Comparison of ENCODE assay signal across 10 cellular contexts in the genomic region with DNA sequence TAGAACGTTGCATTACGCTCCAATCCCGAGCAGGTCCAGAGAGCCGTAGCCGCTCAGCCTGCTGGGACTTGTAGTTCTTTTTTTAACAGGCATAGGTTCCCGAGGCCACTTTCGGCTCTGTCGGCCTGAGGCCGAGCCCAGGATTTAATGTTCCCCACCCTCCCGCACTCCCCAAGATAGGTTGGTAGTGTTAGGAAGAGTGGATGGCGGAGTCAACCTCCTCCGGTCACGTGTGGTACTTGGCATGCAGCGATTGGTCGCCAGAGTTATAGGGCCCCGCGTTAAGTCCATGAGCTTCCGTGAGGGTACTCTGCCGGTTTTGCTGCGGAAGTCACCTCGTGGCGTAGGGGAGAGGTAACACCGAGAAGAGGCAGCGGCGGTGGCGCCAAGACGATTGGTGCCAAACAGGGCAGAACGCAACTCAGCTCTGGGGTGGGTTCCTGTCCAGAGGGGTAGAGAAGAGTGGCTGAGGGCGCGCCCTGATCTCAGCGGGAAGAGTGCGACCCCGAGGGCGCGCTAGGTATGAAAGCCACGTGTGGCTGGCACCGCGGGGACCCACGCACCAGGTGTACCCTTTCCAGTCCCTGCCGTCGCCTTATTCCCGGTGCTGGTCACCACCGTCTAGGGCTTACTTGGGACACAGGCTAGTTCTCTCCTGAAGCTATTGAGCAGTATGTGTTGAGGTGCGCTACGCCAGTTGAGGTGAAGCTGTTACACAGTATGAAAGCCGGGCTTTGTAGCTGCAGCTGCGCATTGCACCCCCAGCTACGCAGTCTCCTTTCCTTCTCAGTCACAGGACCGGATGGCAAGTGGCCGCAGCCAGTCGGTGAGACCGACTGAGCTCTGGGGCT.
DNase-seq lines count a peak whose midpoint lies in the region; ATAC-seq and TF ChIP-seq lines count a peak whose summit lies in the region.
"Had no signal": no experiment of that assay in that cellular context is flagged by ENCODE, and none has a peak within 500 bp of the region (broad histone marks: within the 10 kb centered on the region; RNA-seq: fewer than 3 reads in every experiment).

No MANE protein-coding gene starts in this region.

- H3K4me3 Mint-ChIP-seq in activated CD4-positive, alpha-beta memory T cell treated with anti-CD3 and anti-CD28 coated beads, Interleukin-2, amount 10 ng/mL, durations not matched to agents 7 days and 5 days: peak overlapping the region; percentile 86
- H3K4me3 Mint-ChIP-seq: neural crest cell had no signal

- POLR2A ChIA-PET in activated CD4-positive, alpha-beta memory T cell treated with anti-CD3 and anti-CD28 coated beads, Interleukin-2, amount 10 ng/mL, durations not matched to agents 7 days and 5 days (lab: Charles Lee): interaction anchor here (0.7 to 2.7 kb wide), 9 partner anchors 21 to 1178 kb away, joined by 3 to 38 read pairs (median 4); a partner anchor contains a TSS

- no peaks in the 10 kb centered on the region for H3K9me3 ChIP-seq in heart right ventricle

- H3K9me3 Mint-ChIP-seq in activated CD4-positive, alpha-beta memory T cell treated with anti-CD3 and anti-CD28 coated beads, Interleukin-2, amount 10 ng/mL, durations not matched to agents 7 days and 5 days: no peaks in the 10 kb centered on the region
- H3K9me3 Mint-ChIP-seq: neural crest cell had no signal

- no peaks in the 10 kb centered on the region for H3K27me3 ChIP-seq in heart right ventricle

- peak overlapping the region in 6 of 10 donors; percentile 79 to 86 (median 82) for H3K27ac ChIP-seq in heart right ventricle

- in situ Hi-C loops in KBM-7 (cut with MboI; ENCODE audit: low pct_unique_long_range_greater_than_20kb, low sequenced_read_pairs): no loop called here

- intact Hi-C loops in heart right ventricle (cut with DNase I): loop anchor here in 1 of 10 donors (10.0 kb wide), 1 partner anchor 128 kb away; no protein-coding TSS in a partner anchor

- peaks cover 0 to 17% (median 0%) of the 10 kb centered on the region in 9 donors for H3K4me1 ChIP-seq in heart right ventricle

- no peaks in the 10 kb centered on the region for H3K36me3 ChIP-seq in heart right ventricle

- TF ChIP-seq CTCF in heart right ventricle (IDR thresholded peaks at IDR 0.05): no peak

- peak overlapping the region in 7 of 10 donors; percentile 22 to 84 (median 69) for H3K4me3 ChIP-seq in heart right ventricle

- H3K27me3 Mint-ChIP-seq in activated CD4-positive, alpha-beta memory T cell treated with anti-CD3 and anti-CD28 coated beads, Interleukin-2, amount 10 ng/mL, durations not matched to agents 7 days and 5 days: no peaks in the 10 kb centered on the region

- H3K4me1 Mint-ChIP-seq in activated CD4-positive, alpha-beta memory T cell treated with anti-CD3 and anti-CD28 coated beads, Interleukin-2, amount 10 ng/mL, durations not matched to agents 7 days and 5 days: peaks cover 33% of the 10 kb centered on the region
- H3K4me1 Mint-ChIP-seq: neural crest cell had no signal

- WGBS in heart right ventricle, 2 donors: 0 to 2% methylated on average over 46 to 52 of the region's 52 CpGs

- CTCF ChIA-PET in activated CD4-positive, alpha-beta memory T cell treated with anti-CD3 and anti-CD28 coated beads, Interleukin-2, amount 10 ng/mL, durations not matched to agents 7 days and 5 days (lab: Charles Lee): interaction anchor here (1.2 to 1.6 kb wide), 2 partner anchors 65 to 1009 kb away, joined by 4 to 8 read pairs; no protein-coding TSS in a partner anchor

- peaks cover 15% of the 10 kb centered on the region for H3K36me3 Mint-ChIP-seq in activated CD4-positive, alpha-beta memory T cell treated with anti-CD3 and anti-CD28 coated beads, Interleukin-2, amount 10 ng/mL, durations not matched to agents 7 days and 5 days (ENCODE audit: low read depth)

- DNase-seq in KBM-7 (peak; percentile 99), heart right ventricle (peak; percentile 79 to 86), GM19238 (ENCODE audit: insufficient read length, low spot score) (no peak), NCI-H2227 (lab: John Stamatoyannopoulos, UW; ENCODE audit: unreplicated experiment) (no peak)
- peak; percentile 85 for DNase-seq in activated CD4-positive, alpha-beta memory T cell treated with anti-CD3 and anti-CD28 coated beads, Interleukin-2, amount 10 ng/mL, durations not matched to agents 7 days and 5 days
- peak; percentile 69 to 83 for DNase-seq in stimulated activated CD4-positive, alpha-beta T cell treated with anti-CD3 and anti-CD28 coated beads, Interleukin-4, amount 100 ng/mL, for 4 hours

- ATAC-seq in GM19035 (IDR thresholded peaks at IDR 0.05; ENCODE audit: unreplicated experiment) (peak; percentile 65), heart right ventricle (peak in 5 of 8 donors; percentile 97 to 99 (median 99)), GM18861 (IDR thresholded peaks at IDR 0.05; ENCODE audit: unreplicated experiment) (no peak)
- ATAC-seq: Panc1 had no signal

- peak overlapping the region; percentile 98 for H3K27ac Mint-ChIP-seq in activated CD4-positive, alpha-beta memory T cell treated with anti-CD3 and anti-CD28 coated beads, Interleukin-2, amount 10 ng/mL, durations not matched to agents 7 days and 5 days

Comparison
In these comparisons a context has a peak if more than half of its experiments do, and no peak if none do; other contexts are left out.
1. DNase-seq: peak in KBM-7 (single experiment), activated CD4-positive, alpha-beta memory T cell treated with anti-CD3 and anti-CD28 coated beads, Interleukin-2, amount 10 ng/mL, durations not matched to agents 7 days and 5 days (single experiment), heart right ventricle (2 of 2) and stimulated activated CD4-positive, alpha-beta T cell treated with anti-CD3 and anti-CD28 coated beads, Interleukin-4, amount 100 ng/mL, for 4 hours (2 of 2); none in GM19238 (single experiment) and NCI-H2227 (single experiment).